ENCODE assay signal across 14 cellular contexts in genomic region chr12:77830502-77830901, GRCh38. TPM values are rescaled to one million over a fixed set of nuclear protein-coding genes. Genes with fewer than 3 reads are reported as not detected.
DNase-seq lines count a peak whose midpoint lies in the region; FAIRE-seq and TF ChIP-seq lines count a peak whose summit lies in the region.
"Had no signal": no experiment of that assay in that cellular context is flagged by ENCODE, and none has a peak within 500 bp of the region (broad histone marks: within the 10 kb centered on the region; RNA-seq: fewer than 3 reads in every experiment).

Gene NAV3, plus strand, starts transcription at chr12:77830894. Its CDS starts 568 bp downstream, at chr12:77831462.

- H3K9me3 ChIP-seq in keratinocyte (ENCODE audit: control insufficient read depth, low read depth, low read length) = no peaks in the 10 kb centered on the region
- no peaks in the 10 kb centered on the region for H3K9me3 ChIP-seq in CD8-positive, alpha-beta memory T cell (ENCODE audit: low read length)
- H3K9me3 ChIP-seq: Peyer's patch had no signal

- H3K9me3 Mint-ChIP-seq in HFFc6 = no peaks in the 10 kb centered on the region
- peaks cover 2 to 15% (median 5%) of the 10 kb centered on the region in 5 donors for H3K9me3 Mint-ChIP-seq in CD8-positive, alpha-beta memory T cell
- H3K9me3 Mint-ChIP-seq: activated CD4-positive, alpha-beta T cell treated with anti-CD3 and anti-CD28 coated beads, Interleukin-2, amount 10 ng/mL, durations not matched to agents 24 days and 14 days; activated naive CD4-positive, alpha-beta T cell treated with anti-CD3 and anti-CD28 coated beads, Interleukin-2, amount 50 U/mL, for 72 hours; CD4-positive, alpha-beta T cell had no signal

- H3K4me3 ChIP-seq in keratinocyte (ENCODE audit: control insufficient read depth in 2 of 3, extremely low read depth in 1 of 3, insufficient read depth in 2 of 3, low read depth in 1 of 3, low read length in 3 of 3) (no peak within 1 kb of the TSS), skeletal muscle cell (ENCODE audit: low read depth, low read length) (no peak within 1 kb of the TSS)
- H3K4me3 ChIP-seq in CD8-positive, alpha-beta memory T cell (ENCODE audit: low read length) = no peak within 1 kb of the TSS
- H3K4me3 ChIP-seq: Peyer's patch had no signal

- no peaks in the 10 kb centered on the region for H3K4me1 ChIP-seq in keratinocyte (ENCODE audit: control insufficient read depth, extremely low read depth, insufficient read depth, low read length)
- no peaks in the 10 kb centered on the region for H3K4me1 ChIP-seq in CD8-positive, alpha-beta memory T cell (ENCODE audit: insufficient read depth, low read length)
- H3K4me1 ChIP-seq: Peyer's patch had no signal

- H3K4me3 Mint-ChIP-seq in HFFc6 = no peak within 1 kb of the TSS
- no peak within 1 kb of the TSS for H3K4me3 Mint-ChIP-seq in CD8-positive, alpha-beta memory T cell
- H3K4me3 Mint-ChIP-seq: activated CD4-positive, alpha-beta T cell treated with anti-CD3 and anti-CD28 coated beads, Interleukin-2, amount 10 ng/mL, durations not matched to agents 24 days and 14 days; CD4-positive, alpha-beta T cell had no signal

- POLR2A ChIA-PET in CD8-positive, alpha-beta memory T cell (lab: Charles Lee) = no interaction called here

- H3K27me3 ChIP-seq in keratinocyte (ENCODE audit: control insufficient read depth, extremely low read depth, insufficient read depth, low read length) = no peaks in the 10 kb centered on the region
- H3K27me3 ChIP-seq in CD8-positive, alpha-beta memory T cell (ENCODE audit: insufficient read depth, low read length, poor library complexity, severe bottlenecking) = no peaks in the 10 kb centered on the region
- H3K27me3 ChIP-seq: Peyer's patch had no signal

- H3K27me3 Mint-ChIP-seq in HFFc6 (ENCODE audit: insufficient read depth) = 0 out of 2 replicates have a peak, but pooled peaks cover 3% of the 10 kb centered on the region
- H3K27me3 Mint-ChIP-seq in CD8-positive, alpha-beta memory T cell = no peaks in the 10 kb centered on the region
- H3K27me3 Mint-ChIP-seq: activated CD4-positive, alpha-beta T cell treated with anti-CD3 and anti-CD28 coated beads, Interleukin-2, amount 10 ng/mL, durations not matched to agents 24 days and 14 days; CD4-positive, alpha-beta T cell had no signal

- H3K9me1 ChIP-seq in keratinocyte (ENCODE audit: control insufficient read depth, extremely low read depth, insufficient read depth, low read length) = no peaks in the 10 kb centered on the region

- no peak for FAIRE-seq in keratinocyte (lab: Jason Lieb, UNC)

- no peak within 1 kb of the TSS for H3K27ac ChIP-seq in keratinocyte (ENCODE audit: control insufficient read depth, insufficient read depth, low read length)
- no peak within 1 kb of the TSS for H3K27ac ChIP-seq in CD8-positive, alpha-beta memory T cell (ENCODE audit: low read depth, low read length)

- no peaks in the 10 kb centered on the region for H3K36me3 Mint-ChIP-seq in HFFc6 (ENCODE audit: low read depth)
- H3K36me3 Mint-ChIP-seq in CD8-positive, alpha-beta memory T cell = no peaks in the 10 kb centered on the region
- H3K36me3 Mint-ChIP-seq: activated naive CD4-positive, alpha-beta T cell treated with anti-CD3 and anti-CD28 coated beads, Interleukin-2, amount 50 U/mL, for 72 hours had no signal

- CTCF ChIA-PET in CD8-positive, alpha-beta memory T cell (lab: Charles Lee) = no interaction called here

- DNase-seq in HFFc6 (no peak), cerebellum (ENCODE audit: low spot score) (no peak), keratinocyte (ENCODE audit: low read depth, low spot score) (no peak), skeletal muscle cell (ENCODE audit: low read depth) (peak; percentile 7), NCI-H2171 treated with DMSO at 0.1 percent for 48 hours (lab: John Stamatoyannopoulos, UW) (no peak), posterior cingulate gyrus (no peak)
- DNase-seq in CD8-positive, alpha-beta memory T cell = no peak
- no peak for DNase-seq in activated CD4-positive, alpha-beta T cell treated with anti-CD3 and anti-CD28 coated beads for 1 hour
- DNase-seq: activated CD4-positive, alpha-beta T cell treated with anti-CD3 and anti-CD28 coated beads, Interleukin-2, amount 10 ng/mL, durations not matched to agents 24 days and 14 days; CD4-positive, alpha-beta T cell; midbrain; NCI-H2029 treated with DMSO at 0.1 percent for 48 hours; Peyer's patch had no signal

- dilution Hi-C loops in keratinocyte (cut with MboI; ENCODE audit: extremely low pct_ligation_motif_present, low sequenced_read_pairs) = no loop called here

- H3K4me1 Mint-ChIP-seq in HFFc6 (ENCODE audit: low read depth) = no peaks in the 10 kb centered on the region
- H3K4me1 Mint-ChIP-seq in CD8-positive, alpha-beta memory T cell = no peaks in the 10 kb centered on the region
- H3K4me1 Mint-ChIP-seq: activated CD4-positive, alpha-beta T cell treated with anti-CD3 and anti-CD28 coated beads, Interleukin-2, amount 10 ng/mL, durations not matched to agents 24 days and 14 days had no signal

- TF ChIP-seq CTCF in HFFc6 (IDR thresholded peaks at IDR 0.05) = no peak
- no peak for TF ChIP-seq CTCF in keratinocyte (optimal IDR thresholded peaks at IDR 0.05 in 1 of 3, IDR thresholded peaks at IDR 0.05 in 1 of 3, conservative IDR thresholded peaks at IDR 0.05 in 1 of 3; ENCODE audit: extremely low read depth in 1 of 3, insufficient read depth in 2 of 3, low read length in 3 of 3)

- no peak within 1 kb of the TSS for H2AFZ ChIP-seq in keratinocyte (ENCODE audit: control insufficient read depth, low read length)

- H3K79me2 ChIP-seq in keratinocyte (ENCODE audit: control insufficient read depth, insufficient read depth, low read length) = no peaks in the 10 kb centered on the region

- no peaks in the 10 kb centered on the region for H4K20me1 ChIP-seq in keratinocyte (ENCODE audit: control insufficient read depth, extremely low read depth, insufficient read depth, low read length)

- no peak within 1 kb of the TSS for H3K4me2 ChIP-seq in keratinocyte (ENCODE audit: control insufficient read depth, extremely low read depth, insufficient read depth, low read depth, low read length)

- no peak within 1 kb of the TSS for H3K27ac Mint-ChIP-seq in HFFc6
- H3K27ac Mint-ChIP-seq in CD8-positive, alpha-beta memory T cell = peak within 1 kb of the TSS in 1 of 8 donors; percentile 88
- H3K27ac Mint-ChIP-seq: activated CD4-positive, alpha-beta T cell treated with anti-CD3 and anti-CD28 coated beads, Interleukin-2, amount 10 ng/mL, durations not matched to agents 24 days and 14 days; CD4-positive, alpha-beta T cell had no signal

- H3K36me3 ChIP-seq in keratinocyte (ENCODE audit: control insufficient read depth in 2 of 2, extremely low read depth in 1 of 2, insufficient read depth in 2 of 2, low read length in 2 of 2) = no peaks in the 10 kb centered on the region
- no peaks in the 10 kb centered on the region for H3K36me3 ChIP-seq in CD8-positive, alpha-beta memory T cell (ENCODE audit: insufficient read depth, low read length)
- H3K36me3 ChIP-seq: Peyer's patch had no signal

- no peak within 1 kb of the TSS for H3K9ac ChIP-seq in keratinocyte (ENCODE audit: control insufficient read depth, extremely low read depth, insufficient read depth, low read length)

- intact Hi-C loops in posterior cingulate gyrus (cut with DNase I) = no loop called here

RNA-seq across cellular contexts. Expression of gene NAV3, which starts in this region (rescaled TPM):
- 100 to 1,000 TPM in 3 of 6 experiments, 10 to 100 TPM in 3; 86.7 to 142 (median 107) TPM for total RNA-seq in HFFc6 (2021; fragmentation: NEBNext Ultra II Directional; extraction: Animal tissue kit (Norgen Biotek cat#: 25700))
- 132 TPM for total RNA-seq in cerebellum
- 11.2 to 22.9 TPM (median 22.6 TPM) in 3 replicates for polyA plus RNA-seq in keratinocyte
- 1.1 TPM for polyA plus RNA-seq in keratinocyte (2011; ENCODE audit: low read depth)
- 4.8 and 9.4 TPM in 2 replicates for polyA plus RNA-seq in keratinocyte (2011; cell fraction: cytosol; rRNA removed)
- polyA plus RNA-seq in keratinocyte (2011; cell fraction: nucleus; rRNA removed) = 19.9 and 20.1 TPM in 2 replicates
- polyA plus RNA-seq in keratinocyte (2012; ENCODE audit: low replicate concordance) = 1.3 and 11.1 TPM in 2 replicates
- polyA minus RNA-seq in keratinocyte = 53.2 to 142 TPM (median 141 TPM) in 3 replicates
- 61.8 TPM for polyA minus RNA-seq in keratinocyte (2011; cell fraction: cytosol; rRNA and poly(A)+ RNA removed)
- polyA minus RNA-seq in keratinocyte (2011; cell fraction: nucleus; rRNA and poly(A)+ RNA removed) = 61.1 and 109 TPM in 2 replicates
- total RNA-seq in CD8-positive, alpha-beta memory T cell = not detected
- not detected for polyA plus RNA-seq in CD8-positive, alpha-beta memory T cell
- total RNA-seq: activated CD4-positive, alpha-beta T cell treated with anti-CD3 and anti-CD28 coated beads, Interleukin-2, amount 10 ng/mL, durations not matched to agents 24 days and 14 days; activated naive CD4-positive, alpha-beta T cell treated with anti-CD3 and anti-CD28 coated beads, Interleukin-2, amount 50 U/mL, for 72 hours; CD4-positive, alpha-beta T cell had no signal

Comparison
In these comparisons a context has a peak if more than half of its experiments do, and no peak if none do; other contexts are left out.
1. RNA of gene NAV3 (total RNA-seq): 132 TPM in cerebellum (single experiment) and 86.7 to 142 TPM in HFFc6; not detected in CD8-positive, alpha-beta memory T cell; every median in the first group is over 10 times any median in the second.